9 cellular contexts compared by ENCODE assay signal in genomic region chr1:19439464-19440171, GRCh38. TPM values are rescaled to one million over a fixed set of nuclear protein-coding genes. Genes with fewer than 3 reads are reported as not detected.
DNase-seq lines count a peak whose midpoint lies in the region; ATAC-seq and TF ChIP-seq lines count a peak whose summit lies in the region.
"Had no signal": no experiment of that assay in that cellular context is flagged by ENCODE, and none has a peak within 500 bp of the region (broad histone marks: within the 10 kb centered on the region; RNA-seq: fewer than 3 reads in every experiment).

No MANE protein-coding gene starts in this region.

- H3K36me3 Mint-ChIP-seq in activated CD4-positive, alpha-beta memory T cell treated with anti-CD3 and anti-CD28 coated beads for 36 hours, result peaks cover 9% of the 10 kb centered on the region

- TF ChIP-seq CTCF in fibroblast of lung (conservative IDR thresholded peaks at IDR 0.05 in 1 of 2, IDR thresholded peaks at IDR 0.05 in 1 of 2; ENCODE audit: low read depth in 1 of 2, low read length in 2 of 2) (peak in 1 of 2 donors; percentile 7), prostate gland (IDR thresholded peaks at IDR 0.05) (peak in 3 of 4 experiments; percentile 35 to 60 (median 42))

- H3K27ac Mint-ChIP-seq in activated CD4-positive, alpha-beta memory T cell treated with anti-CD3 and anti-CD28 coated beads for 36 hours, result peak overlapping the region; percentile 42

- DNase-seq in DMS 273 (lab: John Stamatoyannopoulos, UW; ENCODE audit: unreplicated experiment) (peak; percentile 52), DMS 273 treated with DMSO at 0.1 percent for 48 hours (lab: John Stamatoyannopoulos, UW) (no peak), fibroblast of lung (ENCODE audit: low read depth in 2 of 2) (no peak), prostate gland (ENCODE audit: low spot score) (peak; percentile 62)
- peak; percentile 46 for DNase-seq in activated CD4-positive, alpha-beta memory T cell treated with anti-CD3 and anti-CD28 coated beads for 36 hours

- CTCF ChIA-PET in activated CD4-positive, alpha-beta memory T cell treated with anti-CD3 and anti-CD28 coated beads for 36 hours (lab: Charles Lee), result no interaction called here

- H3K4me3 ChIP-seq in fibroblast of lung (replicated peaks in 1 of 4; ENCODE audit: control extremely low read depth in 1 of 4, insufficient read depth in 1 of 4, low read depth in 3 of 4, low read length in 4 of 4) (no peak overlapping the region), prostate gland (no peak overlapping the region)

- peaks cover 70% of the 10 kb centered on the region for H3K4me1 ChIP-seq in fibroblast of lung (ENCODE audit: control insufficient read depth, extremely low read depth, insufficient read depth, low read length)
- H3K4me1 ChIP-seq in prostate gland (replicated peaks), result peaks cover 54% of the 10 kb centered on the region

- no peaks in the 10 kb centered on the region for H3K9me3 Mint-ChIP-seq in activated CD4-positive, alpha-beta memory T cell treated with anti-CD3 and anti-CD28 coated beads for 36 hours

- intact Hi-C loops in activated CD4-positive, alpha-beta memory T cell treated with anti-CD3 and anti-CD28 coated beads for 36 hours (cut with micrococcal nuclease), result loop anchor here (5.0 kb wide), 2 partner anchors 143 to 213 kb away; no protein-coding TSS in a partner anchor
- intact Hi-C loops in prostate gland (cut with DNase I), result loop anchor here (2.0 to 5.0 kb wide), 2 partner anchors 45 to 208 kb away; partner anchors contain the start of gene CAPZB

- ATAC-seq in GM21528 (IDR thresholded peaks at IDR 0.05; ENCODE audit: low FRiP score, unreplicated experiment) (no peak), GM19324 (IDR thresholded peaks at IDR 0.05; ENCODE audit: low FRiP score, unreplicated experiment) (no peak), HG03097 (IDR thresholded peaks at IDR 0.05; ENCODE audit: low FRiP score, unreplicated experiment) (no peak)

- H3K9ac ChIP-seq in fibroblast of lung (ENCODE audit: insufficient read depth, low read length), result no peak overlapping the region

- peaks cover 93% of the 10 kb centered on the region for H3K79me2 ChIP-seq in fibroblast of lung (ENCODE audit: control insufficient read depth, insufficient read depth, low read length)

- H3K36me3 ChIP-seq in fibroblast of lung (ENCODE audit: control insufficient read depth, insufficient read depth, low read length), result peaks cover 2% of the 10 kb centered on the region
- no peaks in the 10 kb centered on the region for H3K36me3 ChIP-seq in prostate gland

- no peak for TF ChIP-seq POLR2A in prostate gland (IDR thresholded peaks at IDR 0.05)

- H3K4me3 Mint-ChIP-seq in activated CD4-positive, alpha-beta memory T cell treated with anti-CD3 and anti-CD28 coated beads for 36 hours, result no peak overlapping the region

- no peak overlapping the region for H2AFZ ChIP-seq in fibroblast of lung (ENCODE audit: low read length)

- no peaks in the 10 kb centered on the region for H4K20me1 ChIP-seq in fibroblast of lung (ENCODE audit: control insufficient read depth, extremely low read depth, insufficient read depth, low read length)

- no peak overlapping the region for H3K4me2 ChIP-seq in fibroblast of lung (ENCODE audit: extremely low read depth, insufficient read depth, low read length)

- 39% methylated on average over 13 of the region's 13 CpGs for WGBS in prostate gland

- POLR2A ChIA-PET in activated CD4-positive, alpha-beta memory T cell treated with anti-CD3 and anti-CD28 coated beads for 36 hours (lab: Charles Lee), result no interaction called here

- H3K27me3 Mint-ChIP-seq in activated CD4-positive, alpha-beta memory T cell treated with anti-CD3 and anti-CD28 coated beads for 36 hours, result no peaks in the 10 kb centered on the region

- peaks cover 88% of the 10 kb centered on the region for H3K4me1 Mint-ChIP-seq in activated CD4-positive, alpha-beta memory T cell treated with anti-CD3 and anti-CD28 coated beads for 36 hours (ENCODE audit: low read depth)

- H3K27me3 ChIP-seq in fibroblast of lung (ENCODE audit: control insufficient read depth, insufficient read depth, low read length) (no peaks in the 10 kb centered on the region), prostate gland (replicated peaks; ENCODE audit: insufficient read depth) (no peaks in the 10 kb centered on the region)

- H3K27ac ChIP-seq in fibroblast of lung (ENCODE audit: insufficient read depth, low read length) (peak overlapping the region; percentile 65), prostate gland (peak overlapping the region; percentile 83 to 96)
- H3K27ac ChIP-seq: 22Rv1 had no signal

- no peaks in the 10 kb centered on the region for H3K9me3 ChIP-seq in fibroblast of lung (ENCODE audit: control insufficient read depth, insufficient read depth, low read depth, low read length)
- H3K9me3 ChIP-seq in prostate gland, result no peaks in the 10 kb centered on the region

RNA-seq across cellular contexts. Expression of gene CAPZB, which starts 45.7 kb away (rescaled TPM):
- 100 to 1,000 TPM; 388 to 419 TPM for total RNA-seq in activated CD4-positive, alpha-beta memory T cell treated with anti-CD3 and anti-CD28 coated beads for 36 hours
- total RNA-seq in fibroblast of lung (77.6 and 104 TPM in 2 replicates), prostate gland (100 to 1,000 TPM; 139 to 150 TPM)
- 495 and 519 TPM in 2 replicates for polyA plus RNA-seq in fibroblast of lung
- 514 and 539 TPM in 2 replicates for polyA plus RNA-seq in fibroblast of lung (2012)
- 153 and 154 TPM in 2 replicates for polyA minus RNA-seq in fibroblast of lung (ENCODE audit: low replicate concordance)

Comparison
In these comparisons a context has a peak if more than half of its experiments do, and no peak if none do; other contexts are left out.
1. DNase-seq: peak in DMS 273 (single experiment), activated CD4-positive, alpha-beta memory T cell treated with anti-CD3 and anti-CD28 coated beads for 36 hours (single experiment) and prostate gland (single experiment); none in DMS 273 treated with DMSO at 0.1 percent for 48 hours (single experiment) and fibroblast of lung (0 of 2).